28 cellular contexts compared by ENCODE assay signal in genomic region chr9:13520069-13520468, GRCh38.
"Had no signal": no experiment of that assay in that cellular context is flagged by ENCODE, and none has a peak within 500 bp of the region (broad histone marks: within the 10 kb centered on the region; RNA-seq: fewer than 3 reads in every experiment).

No MANE protein-coding gene starts in this region.

- H3K9me3 ChIP-seq: colonic mucosa, esophagus muscularis mucosa, left lung, right lobe of liver, stomach, tibial artery, upper lobe of left lung had no signal

- H3K4me2 ChIP-seq: neural progenitor cell, smooth muscle cell had no signal

- H3K27ac Mint-ChIP-seq: dendritic cell treated with granulocyte-macrophage colony-stimulating factor and Interleukin-4, amounts not matched to agents 40 ng/mL and 50 ng/mL, for 4 days; endodermal cell; naive thymus-derived CD8-positive, alpha-beta T cell; neural progenitor cell; progenitor cell of endocrine pancreas; stimulated activated effector memory CD8-positive, alpha-beta T cell treated with anti-CD3 and anti-CD28 coated beads, Interleukin-12 subunit alpha, Interleukin-12 subunit beta, amount 100 ng/mL, for 72 hours had no signal

- H3K36me3 Mint-ChIP-seq: naive thymus-derived CD8-positive, alpha-beta T cell; neural progenitor cell; stimulated activated effector memory CD8-positive, alpha-beta T cell treated with anti-CD3 and anti-CD28 coated beads, Interleukin-12 subunit alpha, Interleukin-12 subunit beta, amount 100 ng/mL, for 72 hours had no signal

- H3K27me3 ChIP-seq: cardiac muscle cell, colonic mucosa, esophagus muscularis mucosa, foreskin keratinocyte, left lung, neural progenitor cell, right lobe of liver, stomach, tibial artery, upper lobe of left lung had no signal

- H3K27ac ChIP-seq: cardiac muscle cell, colonic mucosa, esophagus muscularis mucosa, foreskin keratinocyte, left lung, neural progenitor cell, parathyroid adenoma, right lobe of liver, stomach, tibial artery, upper lobe of left lung had no signal

- H3K4me1 Mint-ChIP-seq: central memory CD8-positive, alpha-beta T cell; naive thymus-derived CD8-positive, alpha-beta T cell; stimulated activated effector memory CD8-positive, alpha-beta T cell treated with anti-CD3 and anti-CD28 coated beads, Interleukin-12 subunit alpha, Interleukin-12 subunit beta, amount 100 ng/mL, for 72 hours had no signal

- H3K4me3 Mint-ChIP-seq: central memory CD8-positive, alpha-beta T cell; dendritic cell treated with granulocyte-macrophage colony-stimulating factor and Interleukin-4, amounts not matched to agents 40 ng/mL and 50 ng/mL, for 4 days; endodermal cell; naive thymus-derived CD8-positive, alpha-beta T cell; neural progenitor cell; stimulated activated effector memory CD8-positive, alpha-beta T cell treated with anti-CD3 and anti-CD28 coated beads, Interleukin-12 subunit alpha, Interleukin-12 subunit beta, amount 100 ng/mL, for 72 hours had no signal

- H3K9ac ChIP-seq: neural progenitor cell, parathyroid adenoma had no signal

- H3K9me3 Mint-ChIP-seq: endodermal cell had no signal

- H2AFZ ChIP-seq: neural progenitor cell, parathyroid adenoma had no signal

- H3K36me3 ChIP-seq: cardiac muscle cell, colonic mucosa, esophagus muscularis mucosa, left lung, neural progenitor cell, right lobe of liver, stomach, tibial artery, upper lobe of left lung had no signal

- H3K79me2 ChIP-seq: parathyroid adenoma had no signal

- DNase-seq: colonic mucosa; effector CD8-positive, alpha-beta T cell; endodermal cell; foreskin keratinocyte; hypothalamus; left cardiac atrium; left lung; mesendoderm; naive thymus-derived CD8-positive, alpha-beta T cell; right lobe of liver; stimulated activated CD4-positive, alpha-beta T cell treated with anti-CD3 and anti-CD28 coated beads, Interleukin-12 subunit alpha, Interleukin-12 subunit beta, amount 100 ng/mL, for 4 hours; stimulated activated CD4-positive, alpha-beta T cell treated with anti-CD3 and anti-CD28 coated beads, Interleukin-1b, Interleukin-23, amount 100 ng/mL, for 48 hours; stimulated activated CD4-positive, alpha-beta T cell treated with anti-CD3 and anti-CD28 coated beads, Interleukin-4, amount 100 ng/mL, for 24 hours; stimulated activated naive CD4-positive, alpha-beta T cell treated with Interleukin-2 at 50 U/mL for 16 hours; stomach; tibial artery; upper lobe of left lung had no signal

- H3K4me1 ChIP-seq: colonic mucosa, esophagus muscularis mucosa, foreskin keratinocyte, left lung, parathyroid adenoma, right lobe of liver, stomach, tibial artery, upper lobe of left lung had no signal

- ATAC-seq: foreskin keratinocyte; left lung; naive thymus-derived CD8-positive, alpha-beta T cell; right lobe of liver; stimulated activated effector memory CD8-positive, alpha-beta T cell treated with anti-CD3 and anti-CD28 coated beads, Interleukin-12 subunit alpha, Interleukin-12 subunit beta, amount 100 ng/mL, for 72 hours had no signal

- FAIRE-seq: endothelial cell of umbilical vein, urothelium cell line had no signal

- H3K4me3 ChIP-seq: cardiac muscle cell, colonic mucosa, esophagus muscularis mucosa, left lung, neural progenitor cell, right lobe of liver, smooth muscle cell, stomach, tibial artery, upper lobe of left lung had no signal

- H3K27me3 Mint-ChIP-seq: central memory CD8-positive, alpha-beta T cell; dendritic cell treated with granulocyte-macrophage colony-stimulating factor and Interleukin-4, amounts not matched to agents 40 ng/mL and 50 ng/mL, for 4 days; naive thymus-derived CD8-positive, alpha-beta T cell had no signal
